ENCODE assay signal across 1 cellular context in the genomic region with DNA sequence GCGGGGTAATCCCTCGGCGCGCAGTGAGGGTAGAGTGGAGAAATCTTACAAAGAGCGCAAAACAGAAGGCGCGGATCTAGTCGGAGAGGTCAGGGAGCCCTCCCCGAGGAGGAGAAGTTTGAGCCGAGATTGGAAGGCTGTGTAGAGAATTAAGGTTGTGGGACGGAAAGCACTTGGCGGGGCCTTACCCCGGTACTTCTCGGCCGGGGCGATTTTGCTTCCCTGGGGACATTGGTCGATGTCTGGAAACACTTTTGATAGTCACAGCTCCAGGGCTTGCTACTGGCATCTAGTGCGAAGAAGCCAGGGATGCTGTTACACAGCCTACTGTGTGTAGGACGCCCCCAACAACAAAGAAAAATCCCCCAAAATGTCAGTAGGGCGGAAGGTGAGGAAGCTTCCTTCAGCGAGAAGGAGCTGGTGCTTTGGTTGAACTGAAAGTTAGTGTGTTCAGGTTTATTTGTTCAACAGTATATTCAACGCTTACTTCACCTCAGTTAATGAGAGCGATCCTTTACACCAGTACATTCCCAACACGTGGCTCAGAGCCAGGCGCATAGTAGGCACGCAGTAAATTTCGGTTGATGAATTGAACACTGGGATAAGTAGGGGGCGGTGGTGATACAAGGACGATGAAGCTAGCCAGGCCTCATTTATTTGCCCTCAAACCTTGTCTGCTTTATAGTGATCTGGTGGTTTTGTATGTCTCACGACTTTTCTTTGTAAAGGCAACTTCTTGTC.
A peak's percentile ranks its signal among the peaks of the same experiment; 100 is the strongest.
TF ChIP-seq lines count a peak whose summit lies in the region.

No MANE protein-coding gene starts in this region.

TF ChIP-seq in GM12878, 131 proteins besides CTCF, POLR2A, EP300 and RAD21:
- TF ChIP-seq, protein P1, sequence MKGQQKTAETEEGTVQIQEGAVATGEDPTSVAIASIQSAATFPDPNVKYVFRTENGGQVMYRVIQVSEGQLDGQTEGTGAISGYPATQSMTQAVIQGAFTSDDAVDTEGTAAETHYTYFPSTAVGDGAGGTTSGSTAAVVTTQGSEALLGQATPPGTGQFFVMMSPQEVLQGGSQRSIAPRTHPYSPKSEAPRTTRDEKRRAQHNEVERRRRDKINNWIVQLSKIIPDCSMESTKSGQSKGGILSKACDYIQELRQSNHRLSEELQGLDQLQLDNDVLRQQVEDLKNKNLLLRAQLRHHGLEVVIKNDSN (IDR thresholded peaks at IDR 0.05; ENCODE audit: borderline replicate concordance, extremely low read length, insufficient read depth, low read depth, low read length): no peak
- TF ChIP-seq SIN3A (IDR thresholded peaks at IDR 0.05; ENCODE audit: low read depth, low read length): no peak
- TF ChIP-seq, protein P2, sequence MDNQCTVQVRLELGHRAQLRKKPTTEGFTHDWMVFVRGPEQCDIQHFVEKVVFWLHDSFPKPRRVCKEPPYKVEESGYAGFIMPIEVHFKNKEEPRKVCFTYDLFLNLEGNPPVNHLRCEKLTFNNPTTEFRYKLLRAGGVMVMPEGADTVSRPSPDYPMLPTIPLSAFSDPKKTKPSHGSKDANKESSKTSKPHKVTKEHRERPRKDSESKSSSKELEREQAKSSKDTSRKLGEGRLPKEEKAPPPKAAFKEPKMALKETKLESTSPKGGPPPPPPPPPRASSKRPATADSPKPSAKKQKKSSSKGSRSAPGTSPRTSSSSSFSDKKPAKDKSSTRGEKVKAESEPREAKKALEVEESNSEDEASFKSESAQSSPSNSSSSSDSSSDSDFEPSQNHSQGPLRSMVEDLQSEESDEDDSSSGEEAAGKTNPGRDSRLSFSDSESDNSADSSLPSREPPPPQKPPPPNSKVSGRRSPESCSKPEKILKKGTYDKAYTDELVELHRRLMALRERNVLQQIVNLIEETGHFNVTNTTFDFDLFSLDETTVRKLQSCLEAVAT (IDR thresholded peaks at IDR 0.05): 0 out of 2 replicates have a peak, but pooled peaks have one; percentile 38
- 0 out of 2 replicates have a peak, but pooled peaks have one; percentile 5 for TF ChIP-seq ZNF207 (IDR thresholded peaks at IDR 0.05; ENCODE audit: borderline replicate concordance)
- TF ChIP-seq, protein P3, sequence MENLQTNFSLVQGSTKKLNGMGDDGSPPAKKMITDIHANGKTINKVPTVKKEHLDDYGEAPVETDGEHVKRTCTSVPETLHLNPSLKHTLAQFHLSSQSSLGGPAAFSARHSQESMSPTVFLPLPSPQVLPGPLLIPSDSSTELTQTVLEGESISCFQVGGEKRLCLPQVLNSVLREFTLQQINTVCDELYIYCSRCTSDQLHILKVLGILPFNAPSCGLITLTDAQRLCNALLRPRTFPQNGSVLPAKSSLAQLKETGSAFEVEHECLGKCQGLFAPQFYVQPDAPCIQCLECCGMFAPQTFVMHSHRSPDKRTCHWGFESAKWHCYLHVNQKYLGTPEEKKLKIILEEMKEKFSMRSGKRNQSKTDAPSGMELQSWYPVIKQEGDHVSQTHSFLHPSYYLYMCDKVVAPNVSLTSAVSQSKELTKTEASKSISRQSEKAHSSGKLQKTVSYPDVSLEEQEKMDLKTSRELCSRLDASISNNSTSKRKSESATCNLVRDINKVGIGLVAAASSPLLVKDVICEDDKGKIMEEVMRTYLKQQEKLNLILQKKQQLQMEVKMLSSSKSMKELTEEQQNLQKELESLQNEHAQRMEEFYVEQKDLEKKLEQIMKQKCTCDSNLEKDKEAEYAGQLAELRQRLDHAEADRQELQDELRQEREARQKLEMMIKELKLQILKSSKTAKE (IDR thresholded peaks at IDR 0.05; ENCODE audit: low read depth, poor library complexity, severe bottlenecking): peak; percentile 13
- no peak for TF ChIP-seq WRNIP1 (IDR thresholded peaks at IDR 0.05; ENCODE audit: borderline replicate concordance, low read depth, low read length)
- TF ChIP-seq MEF2B (IDR thresholded peaks at IDR 0.05; ENCODE audit: partially characterized antibody, poor library complexity, severe bottlenecking): peak; percentile 56
- TF ChIP-seq ZSCAN29 (IDR thresholded peaks at IDR 0.05): no peak
- peak; percentile 88 for TF ChIP-seq DPF2 (IDR thresholded peaks at IDR 0.05)
- peak; percentile 42; the same call in 1 of the 2 replicates for TF ChIP-seq SMARCA5 (IDR thresholded peaks at IDR 0.05)
